Comparison of ENCODE assay signal across 23 cellular contexts in genomic region chr21:38621132-38621531, GRCh38.
DNase-seq lines count a peak whose midpoint lies in the region; TF ChIP-seq lines count a peak whose summit lies in the region.
"Had no signal": no experiment of that assay in that cellular context is flagged by ENCODE, and none has a peak within 500 bp of the region (broad histone marks: within the 10 kb centered on the region; RNA-seq: fewer than 3 reads in every experiment).

No MANE protein-coding gene starts in this region.

- no peaks in the 10 kb centered on the region for H3K4me1 Mint-ChIP-seq in endodermal cell
- no peaks in the 10 kb centered on the region for H3K4me1 Mint-ChIP-seq in activated CD4-positive, alpha-beta memory T cell treated with anti-CD3 and anti-CD28 coated beads for 36 hours (ENCODE audit: low read depth)
- H3K4me1 Mint-ChIP-seq: activated naive CD8-positive, alpha-beta T cell treated with anti-CD3 and anti-CD28 coated beads, Interleukin-2, amount 50 U/mL, for 24 hours; B cell; CD8-positive, alpha-beta memory T cell; memory B cell had no signal

- no peak overlapping the region for H3K4me3 ChIP-seq in OCI-LY7 (ENCODE audit: low read depth, low read length, poor library complexity, severe bottlenecking)
- no peak overlapping the region for H3K4me3 ChIP-seq in endodermal cell (ENCODE audit: low read length)
- H3K4me3 ChIP-seq in tibial nerve, result no peak overlapping the region
- no peak overlapping the region for H3K4me3 ChIP-seq in neuronal stem cell (ENCODE audit: low read length in 2 of 2)
- H3K4me3 ChIP-seq: heart right ventricle had no signal

- H3K79me1 ChIP-seq in neuronal stem cell (ENCODE audit: low read depth, low read length), result no peaks in the 10 kb centered on the region

- H3K4me1 ChIP-seq in OCI-LY7 (ENCODE audit: insufficient read depth, low read length, poor library complexity, severe bottlenecking) (no peaks in the 10 kb centered on the region), endodermal cell (ENCODE audit: control insufficient read depth, insufficient read depth, low read length) (no peaks in the 10 kb centered on the region), tibial nerve (no peaks in the 10 kb centered on the region), neuronal stem cell (ENCODE audit: control insufficient read depth in 2 of 2, insufficient read depth in 1 of 2, low read depth in 1 of 2, low read length in 2 of 2) (peaks cover 0 to 1% of the 10 kb centered on the region in 2 donors)

- no peak overlapping the region for H3K14ac ChIP-seq in neuronal stem cell (ENCODE audit: low read length)

- CTCF ChIA-PET in GM10248 (lab: Yijun Ruan, JAX), result no interaction called here
- CTCF ChIA-PET in OCI-LY7 (lab: Charles Lee; ENCODE audit: unreplicated experiment), result no interaction called here
- CTCF ChIA-PET in activated CD4-positive, alpha-beta memory T cell treated with anti-CD3 and anti-CD28 coated beads for 36 hours (lab: Charles Lee), result no interaction called here

- TF ChIP-seq CTCF in GM10248 (IDR thresholded peaks at IDR 0.05; ENCODE audit: control extremely low read depth, extremely low read depth, low read depth, missing control alignments) (peak; percentile 18), OCI-LY7 (conservative IDR thresholded peaks at IDR 0.05; ENCODE audit: low read length) (0 out of 2 replicates have a peak, but pooled peaks have one; percentile 15), endodermal cell (conservative IDR thresholded peaks at IDR 0.05) (peak; percentile 30), tibial nerve (IDR thresholded peaks at IDR 0.05) (no peak)

- no peak for DNase-seq in GM10248 (ENCODE audit: extremely low spot score)
- peak; percentile 1 for DNase-seq in HT-29 (ENCODE audit: low spot score)
- DNase-seq in OCI-LY7 (ENCODE audit: low spot score), result peak; percentile 11
- DNase-seq in endodermal cell, result no peak
- no peak for DNase-seq in activated CD4-positive, alpha-beta memory T cell treated with anti-CD3 and anti-CD28 coated beads for 36 hours
- DNase-seq in tibial nerve (ENCODE audit: low spot score in 2 of 2), result no peak
- no peak for DNase-seq in globus pallidus (ENCODE audit: low spot score)
- no peak for DNase-seq in neuronal stem cell (ENCODE audit: low spot score)
- DNase-seq: activated CD4-positive, alpha-beta T cell treated with anti-CD3 and anti-CD28 coated beads for 1 hour; activated gamma-delta T cell treated with Interleukin-2 at 50 U/mL for 16 hours; activated naive CD8-positive, alpha-beta T cell treated with anti-CD3 and anti-CD28 coated beads, Interleukin-2, amount 50 U/mL, for 24 hours; CD8-positive, alpha-beta memory T cell; GDM1; heart right ventricle; KBM-7; left cardiac atrium; NCI-H187 treated with DMSO at 0.1 percent for 48 hours; NCI-H526 treated with DMSO at 0.1 percent for 48 hours; SHP77 had no signal

- no peaks in the 10 kb centered on the region for H3K9me3 Mint-ChIP-seq in endodermal cell
- H3K9me3 Mint-ChIP-seq in activated CD4-positive, alpha-beta memory T cell treated with anti-CD3 and anti-CD28 coated beads for 36 hours, result no peaks in the 10 kb centered on the region
- H3K9me3 Mint-ChIP-seq: activated naive CD8-positive, alpha-beta T cell treated with anti-CD3 and anti-CD28 coated beads, Interleukin-2, amount 50 U/mL, for 24 hours; CD8-positive, alpha-beta memory T cell; memory B cell had no signal

- H3K27ac ChIP-seq in OCI-LY7 (ENCODE audit: low read depth, low read length, poor library complexity, severe bottlenecking), result no peak overlapping the region
- no peak overlapping the region for H3K27ac ChIP-seq in endodermal cell (ENCODE audit: low read depth, low read length)
- no peak overlapping the region for H3K27ac ChIP-seq in tibial nerve
- no peak overlapping the region for H3K27ac ChIP-seq in neuronal stem cell (replicated peaks; ENCODE audit: low read length)
- H3K27ac ChIP-seq: heart right ventricle, neutrophil had no signal

- no peak for TF ChIP-seq EP300 in tibial nerve (IDR thresholded peaks at IDR 0.05)

- H2AFZ ChIP-seq in OCI-LY7 (ENCODE audit: low read length) (no peak overlapping the region), neuronal stem cell (ENCODE audit: low read length) (no peak overlapping the region)

- no peak overlapping the region for H3K23ac ChIP-seq in neuronal stem cell (ENCODE audit: low read depth, low read length, poor library complexity)

- 88 to 93% methylated on average over 2 to 3 of the region's 3 CpGs for WGBS in endodermal cell (ENCODE audit: insufficient coverage in 1 of 2, insufficient read length in 1 of 2), 2 experiments
- WGBS in tibial nerve, 2 donors, result 92% methylated on average over 3 of the region's 3 CpGs
- WGBS in neuronal stem cell (ENCODE audit: extremely low coverage in 2 of 2, insufficient read length in 2 of 2, insufficient replicate concordance in 1 of 2), 2 donors, result no CpG with 5 or more reads among the region's 3 CpGs

- no peaks in the 10 kb centered on the region for H3K79me2 ChIP-seq in OCI-LY7 (ENCODE audit: insufficient read depth, low read depth, low read length)

- no peak overlapping the region for H3K27ac Mint-ChIP-seq in endodermal cell
- no peak overlapping the region for H3K27ac Mint-ChIP-seq in activated CD4-positive, alpha-beta memory T cell treated with anti-CD3 and anti-CD28 coated beads for 36 hours
- H3K27ac Mint-ChIP-seq: activated naive CD8-positive, alpha-beta T cell treated with anti-CD3 and anti-CD28 coated beads, Interleukin-2, amount 50 U/mL, for 24 hours; B cell; CD8-positive, alpha-beta memory T cell; memory B cell; progenitor cell of endocrine pancreas had no signal

- no peak overlapping the region for H2BK5ac ChIP-seq in neuronal stem cell (ENCODE audit: low read length)

- intact Hi-C loops in OCI-LY7 (cut with micrococcal nuclease; ENCODE audit: unreplicated experiment), result no loop called here
- intact Hi-C loops in activated CD4-positive, alpha-beta memory T cell treated with anti-CD3 and anti-CD28 coated beads for 36 hours (cut with micrococcal nuclease), result no loop called here

- H4K91ac ChIP-seq in neuronal stem cell (ENCODE audit: low read depth, low read length, poor library complexity), result no peak overlapping the region

- H3K9me2 ChIP-seq in OCI-LY7 (ENCODE audit: insufficient read depth, low read length), result no peaks in the 10 kb centered on the region

- H3K4me3 Mint-ChIP-seq in endodermal cell, result no peak overlapping the region
- no peak overlapping the region for H3K4me3 Mint-ChIP-seq in activated CD4-positive, alpha-beta memory T cell treated with anti-CD3 and anti-CD28 coated beads for 36 hours
- H3K4me3 Mint-ChIP-seq: activated naive CD8-positive, alpha-beta T cell treated with anti-CD3 and anti-CD28 coated beads, Interleukin-2, amount 50 U/mL, for 24 hours; B cell; CD8-positive, alpha-beta memory T cell; memory B cell had no signal

- H3K9ac ChIP-seq in endodermal cell (ENCODE audit: extremely low read depth, low read length, poor library complexity, severe bottlenecking) (no peak overlapping the region), neuronal stem cell (ENCODE audit: low read depth, low read length, poor library complexity) (no peak overlapping the region)

- no peak overlapping the region for H4K8ac ChIP-seq in neuronal stem cell (ENCODE audit: low read depth, low read length)

- H3K18ac ChIP-seq in neuronal stem cell (ENCODE audit: low read length), result no peak overlapping the region

- no peaks in the 10 kb centered on the region for H3K36me3 ChIP-seq in OCI-LY7 (ENCODE audit: insufficient read depth, low read length)
- H3K36me3 ChIP-seq in endodermal cell (ENCODE audit: control insufficient read depth, insufficient read depth, low read length), result no peaks in the 10 kb centered on the region
- H3K36me3 ChIP-seq in tibial nerve, result no peaks in the 10 kb centered on the region
- peaks cover 0 to 2% of the 10 kb centered on the region in 2 donors for H3K36me3 ChIP-seq in neuronal stem cell (replicated peaks in 1 of 2; ENCODE audit: control insufficient read depth in 2 of 2, insufficient read depth in 2 of 2, low read length in 2 of 2)
- H3K36me3 ChIP-seq: heart right ventricle, neutrophil had no signal

- POLR2A ChIA-PET in GM10248 (lab: Yijun Ruan, JAX), result no interaction called here
- POLR2A ChIA-PET in OCI-LY7 (lab: Charles Lee), result no interaction called here
- POLR2A ChIA-PET in activated CD4-positive, alpha-beta memory T cell treated with anti-CD3 and anti-CD28 coated beads for 36 hours (lab: Charles Lee), result no interaction called here

- H3K4ac ChIP-seq in neuronal stem cell (ENCODE audit: low read length), result no peak overlapping the region

- no peak overlapping the region for H2BK12ac ChIP-seq in neuronal stem cell (ENCODE audit: low read length)

- H3K9me3 ChIP-seq in OCI-LY7 (ENCODE audit: low read length) (no peaks in the 10 kb centered on the region), endodermal cell (ENCODE audit: control insufficient read depth, low read length) (no peaks in the 10 kb centered on the region), tibial nerve (no peaks in the 10 kb centered on the region), neuronal stem cell (replicated peaks in 1 of 2; ENCODE audit: control insufficient read depth in 2 of 2, insufficient read depth in 1 of 2, low read depth in 1 of 2, low read length in 2 of 2) (peaks cover 0 to 6% of the 10 kb centered on the region in 2 donors)
- H3K9me3 ChIP-seq: heart right ventricle, neutrophil had no signal

- H3K27me3 Mint-ChIP-seq in endodermal cell (ENCODE audit: insufficient read depth), result no peaks in the 10 kb centered on the region
- peaks cover 2% of the 10 kb centered on the region for H3K27me3 Mint-ChIP-seq in activated CD4-positive, alpha-beta memory T cell treated with anti-CD3 and anti-CD28 coated beads for 36 hours
- H3K27me3 Mint-ChIP-seq: activated naive CD8-positive, alpha-beta T cell treated with anti-CD3 and anti-CD28 coated beads, Interleukin-2, amount 50 U/mL, for 24 hours; B cell had no signal

- no peak for TF ChIP-seq POLR2A in tibial nerve (IDR thresholded peaks at IDR 0.05)

- H2BK15ac ChIP-seq in neuronal stem cell (ENCODE audit: low read length), result no peak overlapping the region

- no TSS peak for BruUV-seq in OCI-LY7 (replicated peaks; lab: Mats Ljungman, UMichigan)

- no peaks in the 10 kb centered on the region for H3K27me3 ChIP-seq in endodermal cell (ENCODE audit: control insufficient read depth, insufficient read depth, low read length, poor library complexity, severe bottlenecking)
- no peaks in the 10 kb centered on the region for H3K27me3 ChIP-seq in tibial nerve
- no peaks in the 10 kb centered on the region for H3K27me3 ChIP-seq in neuronal stem cell (ENCODE audit: control insufficient read depth in 3 of 3, insufficient read depth in 3 of 3, low read depth in 1 of 3, low read length in 3 of 3)
- H3K27me3 ChIP-seq: heart right ventricle, neutrophil had no signal

- H2AK5ac ChIP-seq in neuronal stem cell (ENCODE audit: low read depth, low read length), result no peak overlapping the region

- H4K20me1 ChIP-seq in OCI-LY7 (ENCODE audit: insufficient read depth, low read length), result no peaks in the 10 kb centered on the region

- H2BK120ac ChIP-seq in neuronal stem cell (ENCODE audit: low read depth, low read length), result no peak overlapping the region

- no peaks in the 10 kb centered on the region for H3K36me3 Mint-ChIP-seq in endodermal cell (ENCODE audit: low read depth)
- no peaks in the 10 kb centered on the region for H3K36me3 Mint-ChIP-seq in activated CD4-positive, alpha-beta memory T cell treated with anti-CD3 and anti-CD28 coated beads for 36 hours
- H3K36me3 Mint-ChIP-seq: CD8-positive, alpha-beta memory T cell; memory B cell had no signal

- H3K4me2 ChIP-seq in OCI-LY7 (ENCODE audit: low read length), result no peak overlapping the region
- H3K4me2 ChIP-seq in neuronal stem cell (ENCODE audit: insufficient read depth, low read length, poor library complexity, severe bottlenecking), result no peak overlapping the region

Comparison
In these comparisons a context has a peak if more than half of its experiments do, and no peak if none do; other contexts are left out.
1. DNase-seq: peak in HT-29 (single experiment) and OCI-LY7 (single experiment); none in GM10248 (single experiment), endodermal cell (single experiment), activated CD4-positive, alpha-beta memory T cell treated with anti-CD3 and anti-CD28 coated beads for 36 hours (single experiment), tibial nerve (0 of 2), globus pallidus (single experiment) and neuronal stem cell (single experiment).
2. CTCF ChIP-seq: peak in GM10248 (single experiment), OCI-LY7 (single experiment) and endodermal cell (single experiment); none in tibial nerve (0 of 5).